Comparison of ENCODE assay signal across 1 cellular context in the genomic region with DNA sequence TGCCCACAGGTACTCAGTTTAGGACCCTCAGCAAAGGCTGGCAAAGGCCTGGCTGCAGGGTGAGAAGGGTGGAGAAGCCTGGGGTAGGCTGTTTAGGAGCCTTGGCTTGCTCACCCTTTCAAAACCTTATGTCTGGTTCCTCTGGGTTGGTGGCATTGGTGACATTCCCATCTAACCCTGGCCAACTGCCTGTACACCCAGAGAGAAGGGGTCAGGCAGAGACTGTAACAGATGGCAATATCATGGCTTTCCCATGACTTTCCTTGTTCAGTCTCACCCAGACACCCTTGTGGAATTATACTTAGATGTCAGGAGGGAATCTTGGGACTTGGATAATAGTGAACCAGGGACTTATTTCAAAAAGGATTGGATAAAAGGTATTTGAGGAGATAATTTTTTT.
TF ChIP-seq lines count a peak whose summit lies in the region.

No MANE protein-coding gene starts in this region.

TF ChIP-seq in IMR-90, 13 proteins besides CTCF, POLR2A, EP300 and RAD21:
- TF ChIP-seq NFE2L2 (IDR thresholded peaks at IDR 0.05; ENCODE audit: low read depth, low read length) (no peak), MAZ (IDR thresholded peaks at IDR 0.05; ENCODE audit: borderline replicate concordance, low read depth, low read length) (no peak), MAFK (IDR thresholded peaks at IDR 0.05; ENCODE audit: low read depth, low read length) (no peak), ELK1 (IDR thresholded peaks at IDR 0.05; ENCODE audit: borderline replicate concordance, low read depth, low read length) (no peak), BHLHE40 (IDR thresholded peaks at IDR 0.05; ENCODE audit: low read depth, low read length) (no peak), RFX5 (IDR thresholded peaks at IDR 0.05; ENCODE audit: low read depth, low read length) (no peak), FOS (IDR thresholded peaks at IDR 0.05; ENCODE audit: low read depth, low read length) (no peak), MXI1 (IDR thresholded peaks at IDR 0.05; ENCODE audit: borderline replicate concordance, low read depth, low read length) (no peak), SMC3 (IDR thresholded peaks at IDR 0.05; ENCODE audit: low read depth, low read length) (no peak), CEBPB (IDR thresholded peaks at IDR 0.05; ENCODE audit: low read depth, low read length) (no peak), CHD1 (IDR thresholded peaks at IDR 0.05; ENCODE audit: low read depth, low read length) (no peak), RCOR1 (IDR thresholded peaks at IDR 0.05; ENCODE audit: insufficient replicate concordance, low read length) (no peak)
- TF ChIP-seq, protein P1, sequence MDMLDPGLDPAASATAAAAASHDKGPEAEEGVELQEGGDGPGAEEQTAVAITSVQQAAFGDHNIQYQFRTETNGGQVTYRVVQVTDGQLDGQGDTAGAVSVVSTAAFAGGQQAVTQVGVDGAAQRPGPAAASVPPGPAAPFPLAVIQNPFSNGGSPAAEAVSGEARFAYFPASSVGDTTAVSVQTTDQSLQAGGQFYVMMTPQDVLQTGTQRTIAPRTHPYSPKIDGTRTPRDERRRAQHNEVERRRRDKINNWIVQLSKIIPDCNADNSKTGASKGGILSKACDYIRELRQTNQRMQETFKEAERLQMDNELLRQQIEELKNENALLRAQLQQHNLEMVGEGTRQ (IDR thresholded peaks at IDR 0.05; ENCODE audit: low read depth, low read length), result no peak
